In the genomic region with DNA sequence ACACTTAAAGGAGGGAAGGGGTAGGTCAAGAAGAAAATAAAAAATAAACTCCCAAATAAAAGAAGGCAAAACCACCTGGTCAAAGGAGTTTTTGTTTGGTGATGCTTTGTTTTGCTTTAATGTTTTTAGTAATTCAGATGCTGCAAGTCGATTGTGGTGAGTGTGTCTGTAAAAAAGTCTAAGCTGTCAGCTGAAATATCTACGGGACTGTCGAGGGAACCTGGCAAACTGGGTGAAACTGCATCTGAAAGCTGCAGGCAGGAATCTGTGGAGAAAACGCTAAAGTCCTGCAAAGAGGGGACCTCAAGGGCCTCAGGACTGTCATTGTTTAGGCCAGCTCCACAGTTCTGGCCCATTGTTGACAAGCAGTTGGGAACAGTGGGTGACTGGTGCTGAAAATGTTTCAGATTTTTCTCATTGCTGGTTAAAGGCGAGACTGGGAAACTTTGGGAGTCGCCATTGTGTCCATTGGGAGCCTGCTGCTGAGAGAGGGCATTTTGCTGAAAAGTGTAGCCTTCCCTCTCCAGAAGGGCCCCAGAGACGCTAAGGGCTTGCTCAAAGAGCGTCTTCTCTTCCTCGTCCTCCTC, we compare ENCODE assay signal across 12 cellular contexts. TPM values are rescaled to one million over a fixed set of nuclear protein-coding genes. Genes with fewer than 3 reads are reported as not detected.
DNase-seq lines count a peak whose midpoint lies in the region; ATAC-seq and TF ChIP-seq lines count a peak whose summit lies in the region.
"Had no signal": no experiment of that assay in that cellular context is flagged by ENCODE, and none has a peak within 500 bp of the region (broad histone marks: within the 10 kb centered on the region; RNA-seq: fewer than 3 reads in every experiment).

No MANE protein-coding gene starts in this region.

- 0 out of 2 replicates have a peak, but pooled peaks cover under 1% of the 10 kb centered on the region for H3K79me2 ChIP-seq in PC-9 (ENCODE audit: low read depth)

- H3K4me1 ChIP-seq in PC-9 (replicated peaks; ENCODE audit: insufficient read depth) (peaks cover 17% of the 10 kb centered on the region), duodenal mucosa (ENCODE audit: control insufficient read depth in 1 of 2, insufficient read depth in 2 of 2, low read length in 2 of 2) (peaks cover 25% of the 10 kb centered on the region in 2 donors), right lobe of liver (peaks cover 0 to 3% (median 0%) of the 10 kb centered on the region in 4 donors), subcutaneous abdominal adipose tissue (ENCODE audit: control insufficient read depth in 5 of 5, insufficient read depth in 5 of 5, low read length in 5 of 5) (peaks cover 15 to 81% (median 63%) of the 10 kb centered on the region in 5 donors)

- H3K27ac Mint-ChIP-seq in activated naive CD4-positive, alpha-beta T cell treated with anti-CD3 and anti-CD28 coated beads, Interleukin-2, amount 50 U/mL, for 72 hours = no peak overlapping the region
- H3K27ac Mint-ChIP-seq: CD4-positive, alpha-beta T cell had no signal

- H3K4me3 ChIP-seq in PC-9 = no peak overlapping the region
- peak overlapping the region; percentile 45 to 51 for H3K4me3 ChIP-seq in duodenal mucosa (ENCODE audit: low read depth in 1 of 2, low read length in 2 of 2)
- peak overlapping the region in 1 of 3 donors; percentile 36 for H3K4me3 ChIP-seq in right lobe of liver
- H3K4me3 ChIP-seq in subcutaneous abdominal adipose tissue (ENCODE audit: low read depth in 1 of 5, low read length in 5 of 5) = peak overlapping the region; percentile 56 to 64 (median 61)

- no peaks in the 10 kb centered on the region for H4K20me1 ChIP-seq in PC-9 (ENCODE audit: insufficient read depth)

- peak overlapping the region in 1 of 2 donors; percentile 25 for H3K9ac ChIP-seq in duodenal mucosa (ENCODE audit: low read depth in 1 of 2, low read length in 2 of 2)
- peak overlapping the region in 3 of 5 donors; percentile 4 to 48 (median 44) for H3K9ac ChIP-seq in subcutaneous abdominal adipose tissue (ENCODE audit: low read length in 5 of 5)

- TF ChIP-seq CTCF in PC-9 (conservative IDR thresholded peaks at IDR 0.05) (no peak), right lobe of liver (IDR thresholded peaks at IDR 0.05) (no peak)

- DNase-seq in PC-9 (no peak), right lobe of liver (no peak), posterior cingulate gyrus (no peak)
- no peak for DNase-seq in stimulated activated CD8-positive, alpha-beta memory T cell treated with anti-CD3 and anti-CD28 coated beads, Interleukin-4, amount 100 ng/mL, for 48 hours
- no peak for DNase-seq in activated naive CD4-positive, alpha-beta T cell treated with anti-CD3 and anti-CD28 coated beads, Interleukin-2, amount 50 U/mL, for 72 hours (ENCODE audit: low spot score in 2 of 2)
- DNase-seq: CD4-positive, alpha-beta T cell; GOT3; left ventricle myocardium superior had no signal

- H3K9me3 ChIP-seq in PC-9 (ENCODE audit: insufficient read depth, low read depth) = no peaks in the 10 kb centered on the region
- no peaks in the 10 kb centered on the region for H3K9me3 ChIP-seq in duodenal mucosa (ENCODE audit: control insufficient read depth in 1 of 2, low read length in 2 of 2)
- no peaks in the 10 kb centered on the region for H3K9me3 ChIP-seq in right lobe of liver
- H3K9me3 ChIP-seq in subcutaneous abdominal adipose tissue (ENCODE audit: control insufficient read depth in 5 of 5, low read length in 5 of 5) = no peaks in the 10 kb centered on the region
- H3K9me3 ChIP-seq: right atrium auricular region had no signal

- BruUV-seq in PC-9 (replicated peaks; lab: Mats Ljungman, UMichigan) = no TSS peak

- 0 out of 2 replicates have a peak overlapping the region, but pooled peaks have one; percentile 6 for H3K27ac ChIP-seq in PC-9
- no peak overlapping the region for H3K27ac ChIP-seq in duodenal mucosa (ENCODE audit: low read depth, low read length)
- H3K27ac ChIP-seq in right lobe of liver = peak overlapping the region; percentile 39 to 80 (median 71)
- peak overlapping the region; percentile 92 for H3K27ac ChIP-seq in subcutaneous abdominal adipose tissue (ENCODE audit: low read depth, low read length)

- no peaks in the 10 kb centered on the region for H3K27me3 ChIP-seq in PC-9 (ENCODE audit: insufficient read depth, low read depth)
- peaks cover 74 to 81% of the 10 kb centered on the region in 2 donors for H3K27me3 ChIP-seq in duodenal mucosa (ENCODE audit: control insufficient read depth in 1 of 2, insufficient read depth in 2 of 2, low read length in 2 of 2)
- peaks cover 0 to 31% of the 10 kb centered on the region in 2 donors for H3K27me3 ChIP-seq in right lobe of liver
- H3K27me3 ChIP-seq in subcutaneous abdominal adipose tissue (ENCODE audit: control insufficient read depth in 5 of 5, insufficient read depth in 4 of 5, low read length in 5 of 5) = no peaks in the 10 kb centered on the region

- H3K36me3 Mint-ChIP-seq in activated naive CD4-positive, alpha-beta T cell treated with anti-CD3 and anti-CD28 coated beads, Interleukin-2, amount 50 U/mL, for 72 hours = peaks cover 5 to 41% of the 10 kb centered on the region in 2 donors

- 25% methylated on average over 6 of the region's 9 CpGs for WGBS in right lobe of liver (ENCODE audit: insufficient coverage, low coverage, low lambda C conversion rate, missing lambda C conversion rate)

- peaks cover 27% of the 10 kb centered on the region for H3F3A ChIP-seq in PC-9 (ENCODE audit: insufficient read depth, low read depth)

- H3K36me3 ChIP-seq in PC-9 (ENCODE audit: low read depth) (peaks cover 6% of the 10 kb centered on the region; the same call in 1 of the 2 replicates), duodenal mucosa (ENCODE audit: control insufficient read depth in 1 of 2, insufficient read depth in 2 of 2, low read length in 2 of 2) (peaks cover 0 to 3% of the 10 kb centered on the region in 2 donors), right lobe of liver (no peaks in the 10 kb centered on the region), subcutaneous abdominal adipose tissue (ENCODE audit: control insufficient read depth in 5 of 5, insufficient read depth in 5 of 5, low read length in 5 of 5) (peaks cover 0 to 6% (median 3%) of the 10 kb centered on the region in 5 donors)
- H3K36me3 ChIP-seq: right atrium auricular region had no signal

- ATAC-seq in right lobe of liver (no peak), GM19455 (IDR thresholded peaks at IDR 0.05; ENCODE audit: unreplicated experiment) (no peak)
- ATAC-seq in activated naive CD4-positive, alpha-beta T cell treated with anti-CD3 and anti-CD28 coated beads, Interleukin-2, amount 50 U/mL, for 72 hours = no peak
- ATAC-seq: left ventricle myocardium superior had no signal

- no peak overlapping the region for H3K4me2 ChIP-seq in PC-9

- intact Hi-C loops in PC-9 (cut with micrococcal nuclease; ENCODE audit: unreplicated experiment) = no loop called here
- intact Hi-C loops in right lobe of liver (cut with DNase I) = no loop called here
- intact Hi-C loops in posterior cingulate gyrus (cut with DNase I) = no loop called here

- no peaks in the 10 kb centered on the region for H3K9me2 ChIP-seq in PC-9 (ENCODE audit: insufficient read depth)

- CTCF ChIA-PET in PC-9 (lab: Charles Lee) = no interaction called here

- no peak for TF ChIP-seq POLR2A in right lobe of liver (IDR thresholded peaks at IDR 0.05)

- H2AFZ ChIP-seq in PC-9 = no peak overlapping the region

- POLR2A ChIA-PET in PC-9 (lab: Charles Lee; ENCODE audit: unreplicated experiment) = interaction anchor here (0.6 kb wide), 1 partner anchor 29 kb away, joined by 5 read pairs; no protein-coding TSS in a partner anchor

- H3K9me3 Mint-ChIP-seq in activated naive CD4-positive, alpha-beta T cell treated with anti-CD3 and anti-CD28 coated beads, Interleukin-2, amount 50 U/mL, for 72 hours = no peaks in the 10 kb centered on the region
- H3K9me3 Mint-ChIP-seq: CD4-positive, alpha-beta T cell had no signal

RNA-seq across cellular contexts. Expression of a gene that starts 1.8 kb away (rescaled TPM):
- total RNA-seq in PC-9 (2021) (6.1 and 6.5 TPM in 2 replicates), right lobe of liver (under 1 TPM in 3 of 6 experiments, not detected in 3; 0.16 to 0.19 (median 0.17) TPM)
- total RNA-seq in activated naive CD4-positive, alpha-beta T cell treated with anti-CD3 and anti-CD28 coated beads, Interleukin-2, amount 50 U/mL, for 72 hours = not detected
- total RNA-seq: CD4-positive, alpha-beta T cell had no signal

RNA-seq across cellular contexts. Expression of a gene that starts 4.9 kb away (rescaled TPM):
- total RNA-seq in PC-9 (2021) (2.0 and 2.2 TPM in 2 replicates), right lobe of liver (under 1 TPM in 5 of 6 experiments, not detected in 1; 0.09 to 0.31 (median 0.17) TPM)
- total RNA-seq in activated naive CD4-positive, alpha-beta T cell treated with anti-CD3 and anti-CD28 coated beads, Interleukin-2, amount 50 U/mL, for 72 hours = under 1 TPM in 1 of 2 donors, not detected in 1; 0.16 TPM
- total RNA-seq: left ventricle myocardium superior had no signal

RNA-seq across cellular contexts. Expression of a gene that starts 29.9 kb away (rescaled TPM):
- total RNA-seq in PC-9 (2021) = not detected in 2 replicates
- 1 to 10 TPM in 1 of 6 experiments, under 1 TPM in 4, not detected in 1; 0.55 to 1.6 (median 0.75) TPM for total RNA-seq in right lobe of liver
- total RNA-seq in activated naive CD4-positive, alpha-beta T cell treated with anti-CD3 and anti-CD28 coated beads, Interleukin-2, amount 50 U/mL, for 72 hours = under 1 TPM in 1 of 2 donors, not detected in 1; 0.59 TPM
- total RNA-seq: CD4-positive, alpha-beta T cell had no signal

RNA-seq across cellular contexts. Expression of a gene that starts 42.8 kb away (rescaled TPM):
- total RNA-seq in PC-9 (2021) (0.63 and 1.0 TPM in 2 replicates), right lobe of liver (1 to 10 TPM in 2 of 6 experiments, under 1 TPM in 4; 0.18 to 1.5 (median 0.65) TPM)
- total RNA-seq in activated naive CD4-positive, alpha-beta T cell treated with anti-CD3 and anti-CD28 coated beads, Interleukin-2, amount 50 U/mL, for 72 hours = not detected
- total RNA-seq: CD4-positive, alpha-beta T cell; left ventricle myocardium superior had no signal

RNA-seq across cellular contexts. Expression of a gene that starts 46.9 kb away (rescaled TPM):
- total RNA-seq in PC-9 (2021) = 0.65 and 1.2 TPM in 2 replicates
- total RNA-seq in right lobe of liver = not detected
- total RNA-seq in activated naive CD4-positive, alpha-beta T cell treated with anti-CD3 and anti-CD28 coated beads, Interleukin-2, amount 50 U/mL, for 72 hours = under 1 TPM in 1 of 2 donors, not detected in 1; 0.31 TPM
- total RNA-seq: CD4-positive, alpha-beta T cell; left ventricle myocardium superior; right atrium auricular region had no signal
